17 cellular contexts compared by ENCODE assay signal in the genomic region with DNA sequence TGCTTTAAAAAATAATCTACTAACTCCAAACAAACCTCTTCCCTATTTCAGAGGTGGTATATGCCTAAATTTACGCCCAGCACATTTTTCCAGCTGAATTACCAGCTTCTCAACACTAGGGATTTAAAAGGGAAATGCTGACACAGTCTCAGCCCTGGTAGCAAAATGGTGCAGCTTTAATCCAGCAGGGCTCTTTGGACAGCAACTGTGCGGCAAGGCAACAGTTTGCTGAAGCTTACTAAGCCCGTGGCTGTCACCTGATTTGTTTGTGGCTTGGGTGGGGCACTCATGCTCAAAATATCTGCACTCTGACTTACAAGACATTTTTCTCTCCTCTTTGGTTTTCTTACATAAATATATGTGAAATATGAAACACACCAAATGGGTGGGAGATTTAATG.
DNase-seq lines count a peak whose midpoint lies in the region; ATAC-seq, FAIRE-seq and TF ChIP-seq lines count a peak whose summit lies in the region.
"Had no signal": no experiment of that assay in that cellular context is flagged by ENCODE, and none has a peak within 500 bp of the region (broad histone marks: within the 10 kb centered on the region; RNA-seq: fewer than 3 reads in every experiment).

No MANE protein-coding gene starts in this region.

- H4K91ac ChIP-seq in trophoblast cell (ENCODE audit: low read depth, low read length): no peak overlapping the region

- POLR2A ChIA-PET in K562 (lab: Yijun Ruan, JAX): no interaction called here

- H3K14ac ChIP-seq in trophoblast cell (ENCODE audit: low read length): no peak overlapping the region

- no peak overlapping the region for H3K9ac ChIP-seq in K562 (ENCODE audit: insufficient read depth in 1 of 2, low read depth in 2 of 2, low read length in 2 of 2)
- H3K9ac ChIP-seq in trophoblast cell (ENCODE audit: low read length): no peak overlapping the region

- TF ChIP-seq POLR2A in K562 (conservative IDR thresholded peaks at IDR 0.05): no peak

- FAIRE-seq in K562 (lab: Jason Lieb, UNC): no peak
- FAIRE-seq: GM18507 had no signal

- DNase-seq in NCI-H1105 (lab: John Stamatoyannopoulos, UW): peak; percentile 34
- DNase-seq in NCI-H1105 treated with DMSO at 0.1 percent for 48 hours (lab: John Stamatoyannopoulos, UW): no peak
- peak; percentile 46 for DNase-seq in M059J (ENCODE audit: low read depth)
- peak in 1 of 4 experiments; percentile 4 for DNase-seq in K562 (ENCODE audit: extremely low read depth in 1 of 4, low spot score in 3 of 4)
- peak; percentile 25 to 46 for DNase-seq in trophoblast cell
- no peak for DNase-seq in activated CD4-positive, alpha-beta T cell treated with anti-CD3 and anti-CD28 coated beads, Interleukin-2, amount 50 U/mL, for 48 hours
- no peak for DNase-seq in activated naive CD4-positive, alpha-beta T cell treated with anti-CD3 and anti-CD28 coated beads, Interleukin-2, amount 50 U/mL, for 16 hours
- DNase-seq: 8988T; activated naive CD8-positive, alpha-beta T cell treated with anti-CD3 and anti-CD28 coated beads for 36 hours; CD8-positive, alpha-beta T cell; effector memory CD4-positive, alpha-beta T cell; RPMI8226 had no signal

- H2AK5ac ChIP-seq in trophoblast cell (ENCODE audit: low read length): no peak overlapping the region

- intact Hi-C loops in K562 (cut with micrococcal nuclease): no loop called here

- H3K9me1 ChIP-seq in K562 (ENCODE audit: control insufficient read depth, insufficient read depth, low read length): no peaks in the 10 kb centered on the region

- no TSS peak for BruUV-seq in K562 (replicated peaks; lab: Mats Ljungman, UMichigan)

- no peaks in the 10 kb centered on the region for H3K79me1 ChIP-seq in trophoblast cell (ENCODE audit: low read length)

- H3K4me1 ChIP-seq in K562 (replicated peaks in 1 of 2; ENCODE audit: control insufficient read depth in 2 of 2, insufficient read depth in 2 of 2, low read length in 2 of 2): no peaks in the 10 kb centered on the region
- peaks cover 0 to 4% of the 10 kb centered on the region in 2 experiments for H3K4me1 ChIP-seq in trophoblast cell (ENCODE audit: control insufficient read depth in 1 of 2, insufficient read depth in 2 of 2, low read length in 2 of 2)
- H3K4me1 ChIP-seq: suprapubic skin had no signal

- no peak overlapping the region for H3K23ac ChIP-seq in trophoblast cell (ENCODE audit: low read length)

- H3K4me3 ChIP-seq in K562: no peak overlapping the region
- H3K4me3 ChIP-seq in trophoblast cell (ENCODE audit: low read depth, low read length): no peak overlapping the region
- H3K4me3 ChIP-seq: cardiac muscle cell, suprapubic skin had no signal

- no peak overlapping the region for H3K18ac ChIP-seq in trophoblast cell (ENCODE audit: low read length)

- in situ Hi-C loops in K562 (cut with MboI): no loop called here

- H3K27me3 ChIP-seq in K562 (ENCODE audit: control insufficient read depth in 2 of 2, insufficient read depth in 2 of 2, low read length in 2 of 2) (peaks cover 2 to 11% of the 10 kb centered on the region in 2 experiments; a peak in 4 of 5 replicates), trophoblast cell (ENCODE audit: insufficient read depth, low read length) (no peaks in the 10 kb centered on the region)
- H3K27me3 ChIP-seq: cardiac muscle cell, suprapubic skin had no signal

- TF ChIP-seq EP300 in K562 (IDR thresholded peaks at IDR 0.05; ENCODE audit: low read length): no peak

- H3K9me3 ChIP-seq in K562 (replicated peaks; ENCODE audit: control insufficient read depth, insufficient read depth, low read depth, low read length) (no peaks in the 10 kb centered on the region), trophoblast cell (ENCODE audit: insufficient read depth, low read depth, low read length) (no peaks in the 10 kb centered on the region)
- H3K9me3 ChIP-seq: suprapubic skin had no signal

- no peak for TF ChIP-seq RAD21 in K562 (CRISPR knock-in tag; conservative IDR thresholded peaks at IDR 0.05 in 1 of 2, IDR thresholded peaks at IDR 0.05 in 1 of 2)

- H3K27ac ChIP-seq in K562 (ENCODE audit: extremely low read depth, low read depth, low read length) (no peak overlapping the region), trophoblast cell (ENCODE audit: low read depth, low read length) (no peak overlapping the region)
- H3K27ac ChIP-seq: cardiac muscle cell, suprapubic skin had no signal

- no peak overlapping the region for H2BK12ac ChIP-seq in trophoblast cell (ENCODE audit: low read length)

- H2AFZ ChIP-seq in K562 (ENCODE audit: low read depth, low read length) (no peak overlapping the region), trophoblast cell (ENCODE audit: insufficient read depth, low read length, poor library complexity) (no peak overlapping the region)

- no peak overlapping the region for H3K4ac ChIP-seq in trophoblast cell (ENCODE audit: low read depth, low read length)

- no peak overlapping the region for H2BK120ac ChIP-seq in trophoblast cell (ENCODE audit: insufficient read depth, low read length, poor library complexity)

- ATAC-seq in K562: no peak; the same call in 2 of the 3 replicates
- ATAC-seq in HG03460 (IDR thresholded peaks at IDR 0.05; ENCODE audit: unreplicated experiment): no peak
- ATAC-seq: CD8-positive, alpha-beta T cell; natural killer cell treated with Interleukin-12 subunit alpha and Interleukin-12 subunit beta and Interleukin-15 and Interleukin-18, amount 100 ng/mL, for 72 hours had no signal

- H3K36me3 ChIP-seq in K562 (ENCODE audit: control insufficient read depth, insufficient read depth, low read length) (no peaks in the 10 kb centered on the region), trophoblast cell (ENCODE audit: control insufficient read depth in 1 of 2, insufficient read depth in 2 of 2, low read length in 2 of 2) (no peaks in the 10 kb centered on the region)
- H3K36me3 ChIP-seq: cardiac muscle cell, suprapubic skin had no signal

- CTCF ChIA-PET in K562 (lab: Yijun Ruan, JAX; ENCODE audit: low intra/inter-chr PET ratio): no interaction called here

- H3K79me2 ChIP-seq in K562 (ENCODE audit: control insufficient read depth, insufficient read depth, low read length) (no peaks in the 10 kb centered on the region), trophoblast cell (ENCODE audit: control insufficient read depth, insufficient read depth, low read length, poor library complexity) (no peaks in the 10 kb centered on the region)

- WGBS in K562 (ENCODE audit: insufficient coverage, low coverage, missing lambda C conversion rate): 0% methylated on average over 3 of the region's 3 CpGs
- no CpG with 5 or more reads among the region's 3 CpGs for WGBS in trophoblast cell (ENCODE audit: extremely low coverage, insufficient coverage, insufficient read length)

- TF ChIP-seq CTCF in K562 (IDR thresholded peaks at IDR 0.05 in 2 of 3, conservative IDR thresholded peaks at IDR 0.05 in 1 of 3; ENCODE audit: insufficient read depth in 2 of 3, low read depth in 1 of 3, low read length in 3 of 3): no peak

- H3K4me2 ChIP-seq in K562 (ENCODE audit: insufficient read depth, low read length) (no peak overlapping the region), trophoblast cell (ENCODE audit: low read length) (no peak overlapping the region)

- H4K12ac ChIP-seq in trophoblast cell (ENCODE audit: low read depth, low read length): no peak overlapping the region

- H2BK5ac ChIP-seq in trophoblast cell (ENCODE audit: low read depth, low read length, poor library complexity): no peak overlapping the region

- H4K8ac ChIP-seq in trophoblast cell (ENCODE audit: low read depth, low read length): no peak overlapping the region

- H4K20me1 ChIP-seq in K562 (replicated peaks; ENCODE audit: control insufficient read depth, insufficient read depth, low read length): 0 out of 2 replicates have a peak, but pooled peaks cover 3% of the 10 kb centered on the region

TF ChIP-seq in K562, 482 proteins besides CTCF, POLR2A, EP300 and RAD21 (continues in another document):
- no peak for TF ChIP-seq ZNF239 (CRISPR knock-in tag; IDR thresholded peaks at IDR 0.05)
- TF ChIP-seq FOXA3 (CRISPR knock-in tag; conservative IDR thresholded peaks at IDR 0.05 in 1 of 2, IDR thresholded peaks at IDR 0.05 in 1 of 2): no peak
- TF ChIP-seq, protein P1, sequence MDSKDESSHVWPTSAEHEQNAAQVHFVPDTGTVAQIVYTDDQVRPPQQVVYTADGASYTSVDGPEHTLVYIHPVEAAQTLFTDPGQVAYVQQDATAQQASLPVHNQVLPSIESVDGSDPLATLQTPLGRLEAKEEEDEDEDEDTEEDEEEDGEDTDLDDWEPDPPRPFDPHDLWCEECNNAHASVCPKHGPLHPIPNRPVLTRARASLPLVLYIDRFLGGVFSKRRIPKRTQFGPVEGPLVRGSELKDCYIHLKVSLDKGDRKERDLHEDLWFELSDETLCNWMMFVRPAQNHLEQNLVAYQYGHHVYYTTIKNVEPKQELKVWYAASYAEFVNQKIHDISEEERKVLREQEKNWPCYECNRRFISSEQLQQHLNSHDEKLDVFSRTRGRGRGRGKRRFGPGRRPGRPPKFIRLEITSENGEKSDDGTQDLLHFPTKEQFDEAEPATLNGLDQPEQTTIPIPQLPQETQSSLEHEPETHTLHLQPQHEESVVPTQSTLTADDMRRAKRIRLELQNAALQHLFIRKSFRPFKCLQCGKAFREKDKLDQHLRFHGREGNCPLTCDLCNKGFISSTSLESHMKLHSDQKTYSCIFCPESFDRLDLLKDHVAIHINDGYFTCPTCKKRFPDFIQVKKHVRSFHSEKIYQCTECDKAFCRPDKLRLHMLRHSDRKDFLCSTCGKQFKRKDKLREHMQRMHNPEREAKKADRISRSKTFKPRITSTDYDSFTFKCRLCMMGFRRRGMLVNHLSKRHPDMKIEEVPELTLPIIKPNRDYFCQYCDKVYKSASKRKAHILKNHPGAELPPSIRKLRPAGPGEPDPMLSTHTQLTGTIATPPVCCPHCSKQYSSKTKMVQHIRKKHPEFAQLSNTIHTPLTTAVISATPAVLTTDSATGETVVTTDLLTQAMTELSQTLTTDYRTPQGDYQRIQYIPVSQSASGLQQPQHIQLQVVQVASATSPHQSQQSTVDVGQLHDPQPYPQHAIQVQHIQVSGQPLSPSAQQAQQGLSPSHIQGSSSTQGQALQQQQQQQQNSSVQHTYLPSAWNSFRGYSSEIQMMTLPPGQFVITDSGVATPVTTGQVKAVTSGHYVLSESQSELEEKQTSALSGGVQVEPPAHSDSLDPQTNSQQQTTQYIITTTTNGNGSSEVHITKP (IDR thresholded peaks at IDR 0.05; ENCODE audit: partially characterized antibody): peak; percentile 42
- TF ChIP-seq EHMT2 (IDR thresholded peaks at IDR 0.05): no peak
- no peak for TF ChIP-seq MTF1 (CRISPR knock-in tag; IDR thresholded peaks at IDR 0.05; ENCODE audit: borderline replicate concordance)
- no peak for TF ChIP-seq ZNF174 (CRISPR knock-in tag; IDR thresholded peaks at IDR 0.05)
- no peak for TF ChIP-seq ZNF311 (CRISPR knock-in tag; IDR thresholded peaks at IDR 0.05)
- TF ChIP-seq U2AF2 (optimal IDR thresholded peaks at IDR 0.05; ENCODE audit: low read depth, low read length): no peak
- no peak for TF ChIP-seq ARID2 (IDR thresholded peaks at IDR 0.05)

Comparison
In these comparisons a context has a peak if more than half of its experiments do, and no peak if none do; other contexts are left out.
1. DNase-seq: peak in NCI-H1105 (single experiment), M059J (single experiment) and trophoblast cell (2 of 2); none in NCI-H1105 treated with DMSO at 0.1 percent for 48 hours (single experiment), activated CD4-positive, alpha-beta T cell treated with anti-CD3 and anti-CD28 coated beads, Interleukin-2, amount 50 U/mL, for 48 hours (0 of 2) and activated naive CD4-positive, alpha-beta T cell treated with anti-CD3 and anti-CD28 coated beads, Interleukin-2, amount 50 U/mL, for 16 hours (single experiment).